29 cellular contexts compared by ENCODE assay signal in the genomic region with DNA sequence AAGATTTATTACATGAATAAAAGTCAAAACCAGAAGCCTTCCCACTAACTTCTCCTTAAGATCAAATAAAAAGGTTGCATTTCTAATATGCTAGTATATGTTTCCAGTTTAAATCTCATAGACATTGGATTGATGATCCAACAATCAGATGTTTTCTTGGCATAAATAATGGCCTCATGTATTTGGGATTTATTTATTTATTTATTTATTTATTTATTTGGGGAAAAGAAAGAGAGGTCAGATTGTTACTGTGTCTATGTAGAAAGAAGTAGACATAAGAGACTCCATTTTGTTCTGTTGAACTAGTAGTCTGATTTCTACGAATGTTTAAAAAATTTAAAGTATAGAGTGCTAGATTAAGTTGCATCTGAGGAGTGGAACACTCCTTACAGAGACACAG.
"Had no signal": no experiment of that assay in that cellular context is flagged by ENCODE, and none has a peak within 500 bp of the region (broad histone marks: within the 10 kb centered on the region; RNA-seq: fewer than 3 reads in every experiment).

No MANE protein-coding gene starts in this region.

- H3K36me3 ChIP-seq: colonic mucosa, esophagus muscularis mucosa, esophagus squamous epithelium, gastrocnemius medialis, gastroesophageal sphincter, heart left ventricle, heart right ventricle had no signal

- H3K4me3 ChIP-seq: colonic mucosa, coronary artery, dorsolateral prefrontal cortex, esophagus muscularis mucosa, esophagus squamous epithelium, gastrocnemius medialis, gastroesophageal sphincter, heart left ventricle, heart right ventricle, hepatocyte had no signal

- FAIRE-seq: colon, endometrium, endothelial cell of umbilical vein, frontal cortex had no signal

- H3K9me3 ChIP-seq: colonic mucosa, esophagus muscularis mucosa, esophagus squamous epithelium, gastrocnemius medialis, gastroesophageal sphincter, heart left ventricle, heart right ventricle had no signal

- ATAC-seq: effector memory CD8-positive, alpha-beta T cell; esophagus mucosa; foreskin keratinocyte; gastrocnemius medialis; gastroesophageal sphincter; heart left ventricle; heart right ventricle had no signal

- H3K4me2 ChIP-seq: hepatocyte had no signal

- DNase-seq: colonic mucosa; cortex of kidney; dermis blood vessel endothelial cell; dorsolateral prefrontal cortex; effector CD4-positive, alpha-beta T cell; effector CD8-positive, alpha-beta T cell; effector memory CD4-positive, alpha-beta T cell; effector memory CD8-positive, alpha-beta T cell; endodermal cell; erythroblast; esophagus squamous epithelium; foreskin fibroblast; foreskin keratinocyte; foreskin melanocyte; gastrocnemius medialis; glutamatergic neuron; head of caudate nucleus; heart left ventricle; heart right ventricle had no signal

- H3K27ac ChIP-seq: colonic mucosa, coronary artery, dorsolateral prefrontal cortex, epithelial cell of prostate, esophagus muscularis mucosa, esophagus squamous epithelium, foreskin keratinocyte, gastrocnemius medialis, gastroesophageal sphincter, heart left ventricle, heart right ventricle, hepatocyte had no signal
